In genomic region chrX:46279214-46279924, GRCh38 we compare ENCODE assay signal across 1 cellular context.
TF ChIP-seq lines count a peak whose summit lies in the region.

No MANE protein-coding gene starts in this region.

TF ChIP-seq in GM23338, 12 proteins besides CTCF, POLR2A, EP300 and RAD21 (continued from another document):
- TF ChIP-seq ZNF331 (CRISPR knock-in tag; IDR thresholded peaks at IDR 0.05; ENCODE audit: low read depth): no peak
- TF ChIP-seq ETS1 (IDR thresholded peaks at IDR 0.05): no peak
- TF ChIP-seq CREB1 (CRISPR knock-in tag; IDR thresholded peaks at IDR 0.05; ENCODE audit: low read depth): no peak
- TF ChIP-seq ZNF114 (CRISPR knock-in tag; IDR thresholded peaks at IDR 0.05): no peak
- TF ChIP-seq POLR2AphosphoS5 (IDR thresholded peaks at IDR 0.05; ENCODE audit: low read depth): no peak
- no peak for TF ChIP-seq EZH2phosphoT487 (IDR thresholded peaks at IDR 0.05; ENCODE audit: unreplicated experiment)
- no peak for TF ChIP-seq STAT1 (IDR thresholded peaks at IDR 0.05; ENCODE audit: unreplicated experiment)
- TF ChIP-seq EZH2 (IDR thresholded peaks at IDR 0.05; ENCODE audit: low read depth, unreplicated experiment): no peak
